Comparison of ENCODE assay signal across 8 cellular contexts in the genomic region with DNA sequence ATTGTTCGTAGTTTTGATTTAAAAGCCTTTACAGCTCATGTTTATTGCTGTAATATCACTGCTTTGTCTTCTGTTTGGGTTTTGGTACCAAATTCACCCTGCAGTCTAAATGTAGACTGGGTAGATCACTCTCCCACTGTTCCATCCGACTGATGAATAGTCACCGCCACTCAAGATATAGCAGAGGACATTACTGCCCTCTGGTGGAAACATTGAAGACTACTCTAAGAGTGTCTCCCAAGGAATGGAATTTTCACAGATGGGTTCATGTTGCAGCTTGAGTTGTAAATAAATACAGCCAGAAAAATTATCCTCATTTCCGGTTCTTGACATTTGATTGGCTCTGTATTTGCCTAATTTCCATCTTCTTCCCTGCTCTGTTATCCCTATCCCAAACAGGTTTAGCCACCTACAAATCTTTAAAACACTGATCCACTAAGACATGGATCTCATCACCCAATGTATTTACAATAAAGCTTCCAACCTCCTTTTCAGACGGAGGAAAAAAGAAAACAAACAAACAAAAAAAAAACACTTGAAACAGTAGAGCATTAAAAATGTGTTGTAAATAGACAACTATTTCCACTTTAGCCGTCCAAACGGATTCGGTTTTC.
DNase-seq lines count a peak whose midpoint lies in the region; ATAC-seq and TF ChIP-seq lines count a peak whose summit lies in the region.

No MANE protein-coding gene starts in this region.

- no peak for TF ChIP-seq POLR2A in right lobe of liver (IDR thresholded peaks at IDR 0.05)
- TF ChIP-seq POLR2A in vagina (IDR thresholded peaks at IDR 0.05), result no peak

- H3K36me3 ChIP-seq in colonic mucosa, result no peaks in the 10 kb centered on the region
- no peaks in the 10 kb centered on the region for H3K36me3 ChIP-seq in right lobe of liver
- no peaks in the 10 kb centered on the region for H3K36me3 ChIP-seq in vagina

- 20% methylated on average over 8 of the region's 8 CpGs for WGBS in right lobe of liver (ENCODE audit: insufficient coverage, low coverage, low lambda C conversion rate, missing lambda C conversion rate)

- TF ChIP-seq CTCF in colonic mucosa (IDR thresholded peaks at IDR 0.05), result peak; percentile 61
- TF ChIP-seq CTCF in right lobe of liver (IDR thresholded peaks at IDR 0.05), result peak; percentile 72 to 83 (median 82)
- peak in 2 of 3 experiments; percentile 27 to 56 for TF ChIP-seq CTCF in vagina (IDR thresholded peaks at IDR 0.05)

- peak; percentile 97 to 98 (median 98) for ATAC-seq in right lobe of liver

- no peak overlapping the region for H3K4me3 ChIP-seq in colonic mucosa
- no peak overlapping the region for H3K4me3 ChIP-seq in right lobe of liver
- H3K4me3 ChIP-seq in vagina, result no peak overlapping the region

- H3K4me1 ChIP-seq in colonic mucosa, result no peaks in the 10 kb centered on the region
- peaks cover 0 to 4% (median 0%) of the 10 kb centered on the region in 4 donors for H3K4me1 ChIP-seq in right lobe of liver
- no peaks in the 10 kb centered on the region for H3K4me1 ChIP-seq in vagina

- no peaks in the 10 kb centered on the region for H3K27me3 ChIP-seq in colonic mucosa
- no peaks in the 10 kb centered on the region for H3K27me3 ChIP-seq in right lobe of liver
- no peaks in the 10 kb centered on the region for H3K27me3 ChIP-seq in vagina

- no peak overlapping the region for H3K9ac ChIP-seq in colonic mucosa (ENCODE audit: low read depth in 2 of 2, low read length in 2 of 2)

- DNase-seq in 8988T (peak; percentile 11), GM04504 (ENCODE audit: low read depth) (peak; percentile 39), GOT3 (lab: John Stamatoyannopoulos, UW) (peak; percentile 40), HuH-7.5 (ENCODE audit: low spot score) (peak; percentile 43), OCI-M1 (lab: John Stamatoyannopoulos, UW) (peak; percentile 78), colonic mucosa (peak; percentile 30), right lobe of liver (no peak), vagina (ENCODE audit: extremely low spot score in 2 of 2) (no peak)

- intact Hi-C loops in colonic mucosa (cut with DNase I), result loop anchor here (5.0 to 10.0 kb wide), 4 partner anchors 181 to 969 kb away; a partner anchor contains a TSS
- intact Hi-C loops in right lobe of liver (cut with DNase I), result no loop called here
- intact Hi-C loops in vagina (cut with DNase I), result loop anchor here (5.0 kb wide), 1 partner anchor 786 kb away; a partner anchor contains a TSS

- H3K9me3 ChIP-seq in colonic mucosa, result no peaks in the 10 kb centered on the region
- H3K9me3 ChIP-seq in right lobe of liver, result no peaks in the 10 kb centered on the region
- H3K9me3 ChIP-seq in vagina, result no peaks in the 10 kb centered on the region

- H3K27ac ChIP-seq in colonic mucosa (no peak overlapping the region), right lobe of liver (no peak overlapping the region), vagina (no peak overlapping the region)

Comparison
In these comparisons a context has a peak if more than half of its experiments do, and no peak if none do; other contexts are left out.
1. DNase-seq: peak in 8988T (single experiment), GM04504 (single experiment), GOT3 (single experiment), HuH-7.5 (single experiment), OCI-M1 (single experiment) and colonic mucosa (single experiment); none in right lobe of liver (0 of 3) and vagina (0 of 2).
2. intact Hi-C loops: an anchor here in colonic mucosa (5.0 to 10.0 kb wide) and vagina (5.0 kb wide); none called in right lobe of liver.
3. Peak in every context shown above with its lines, with median percentiles within 50 percentile points of each other: CTCF ChIP-seq.